Comparison of ENCODE assay signal across 19 cellular contexts in the genomic region with DNA sequence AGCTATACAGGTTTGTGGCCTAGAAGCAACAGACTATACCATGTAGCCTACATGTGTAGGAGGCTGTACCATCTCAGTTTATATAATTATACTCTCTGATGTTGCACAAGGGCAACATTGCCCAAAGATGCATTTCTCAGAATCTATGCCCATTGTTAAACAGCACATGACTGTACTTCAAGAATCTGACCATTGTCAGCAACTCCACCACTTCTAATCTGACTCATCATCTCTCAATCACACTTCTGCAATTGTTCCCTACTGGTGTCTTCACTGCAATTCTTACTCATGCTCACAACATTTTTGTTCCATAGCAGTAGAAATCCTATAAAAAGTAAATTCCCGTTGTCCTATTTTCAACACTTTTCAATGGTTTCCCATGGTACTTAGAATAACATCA.
A peak's percentile ranks its signal among the peaks of the same experiment; 100 is the strongest.
DNase-seq lines count a peak whose midpoint lies in the region; ATAC-seq and TF ChIP-seq lines count a peak whose summit lies in the region.
"Had no signal": no experiment of that assay in that cellular context is flagged by ENCODE, and none has a peak within 500 bp of the region (broad histone marks: within the 10 kb centered on the region; RNA-seq: fewer than 3 reads in every experiment).

No MANE protein-coding gene starts in this region.

- no peaks in the 10 kb centered on the region for H3K4me1 ChIP-seq in RWPE2 (ENCODE audit: insufficient read depth, poor library complexity, severe bottlenecking)
- no peaks in the 10 kb centered on the region for H3K4me1 ChIP-seq in right atrium auricular region
- H3K4me1 ChIP-seq: gastroesophageal sphincter, HAP-1, stomach had no signal

- ATAC-seq in GM19463 (IDR thresholded peaks at IDR 0.05; ENCODE audit: unreplicated experiment): peak; percentile 83
- ATAC-seq in HG03095 (IDR thresholded peaks at IDR 0.05; ENCODE audit: unreplicated experiment): peak; percentile 77
- peak; percentile 56; the same call in 2 of the 3 replicates for ATAC-seq in RWPE2 (ENCODE audit: low read depth)
- ATAC-seq: gastroesophageal sphincter, left ventricle myocardium superior had no signal

- H3K36me3 ChIP-seq in RWPE2 (ENCODE audit: low read depth) (no peaks in the 10 kb centered on the region), right atrium auricular region (no peaks in the 10 kb centered on the region), MG63 (no peaks in the 10 kb centered on the region)
- H3K36me3 ChIP-seq: gastroesophageal sphincter, HAP-1, stomach had no signal

- H3K27me3 ChIP-seq in RWPE2 (ENCODE audit: insufficient read depth, poor library complexity, severe bottlenecking) (no peaks in the 10 kb centered on the region), right atrium auricular region (no peaks in the 10 kb centered on the region), MG63 (no peaks in the 10 kb centered on the region)
- H3K27me3 ChIP-seq: gastroesophageal sphincter, stomach had no signal

- H3K4me3 ChIP-seq in RWPE2 (ENCODE audit: severe bottlenecking): no peak overlapping the region
- H3K4me3 ChIP-seq in right atrium auricular region: no peak overlapping the region
- no peak overlapping the region for H3K4me3 ChIP-seq in MG63
- H3K4me3 ChIP-seq: gastroesophageal sphincter, HAP-1, SK-N-MC, stomach had no signal

- H3K9me3 ChIP-seq in RWPE2 (ENCODE audit: severe bottlenecking) (no peaks in the 10 kb centered on the region), right atrium auricular region (no peaks in the 10 kb centered on the region), MG63 (no peaks in the 10 kb centered on the region)
- H3K9me3 ChIP-seq: gastroesophageal sphincter, HAP-1, stomach had no signal

- TF ChIP-seq CTCF in RWPE2 (IDR thresholded peaks at IDR 0.05; ENCODE audit: poor library complexity, severe bottlenecking) (no peak), right atrium auricular region (IDR thresholded peaks at IDR 0.05) (no peak)

- peak; percentile 2 for DNase-seq in A172 (ENCODE audit: low spot score)
- no peak for DNase-seq in RWPE2 (ENCODE audit: low spot score)
- DNase-seq in SHP77 treated with DMSO at 0.1 percent for 48 hours (lab: John Stamatoyannopoulos, UW): no peak
- no peak for DNase-seq in NCI-H1092 treated with DMSO at 0.1 percent for 48 hours (lab: John Stamatoyannopoulos, UW)
- DNase-seq in right atrium auricular region (ENCODE audit: low spot score): no peak
- no peak for DNase-seq in MG63
- DNase-seq: activated CD4-positive, alpha-beta memory T cell treated with anti-CD3 and anti-CD28 coated beads, Interleukin-2, amount 10 ng/mL, durations not matched to agents 7 days and 5 days; activated naive CD4-positive, alpha-beta T cell treated with anti-CD3 and anti-CD28 coated beads, Interleukin-2, amount 50 U/mL, for 16 hours; cortex of kidney; left ventricle myocardium superior; NCI-H345; stimulated activated CD4-positive, alpha-beta T cell treated with anti-CD3 and anti-CD28 coated beads, Interleukin-2, amount 100 ng/mL, for 24 hours; stomach had no signal

- H3K27ac ChIP-seq in RWPE2 (ENCODE audit: poor library complexity, severe bottlenecking) (no peak overlapping the region), right atrium auricular region (no peak overlapping the region)
- H3K27ac ChIP-seq: gastroesophageal sphincter, KMS-11, SK-N-MC, stomach had no signal
